In genomic region chr20:41969656-41970055, GRCh38 we compare ENCODE assay signal across 19 cellular contexts.
"Had no signal": no experiment of that assay in that cellular context is flagged by ENCODE, and none has a peak within 500 bp of the region (broad histone marks: within the 10 kb centered on the region; RNA-seq: fewer than 3 reads in every experiment).

No MANE protein-coding gene starts in this region.

- H3K9me3 ChIP-seq: left lung, ovary, sigmoid colon had no signal

- H3K27ac ChIP-seq: brain microvascular endothelial cell, heart left ventricle, left lung, ovary, sigmoid colon had no signal

- DNase-seq: activated CD4-positive, alpha-beta T cell treated with anti-CD3 and anti-CD28 coated beads, Interleukin-2, amount 10 ng/mL, durations not matched to agents 24 days and 14 days; activated CD4-positive, CD25-positive, alpha-beta regulatory T cell; activated CD8-positive, alpha-beta memory T cell treated with anti-CD3 and anti-CD28 coated beads, Interleukin-2, amount 50 U/mL, for 4 hours; activated CD8-positive, alpha-beta T cell treated with anti-CD3 and anti-CD28 coated beads, Interleukin-2, amount 10 ng/mL, durations not matched to agents 7 days and 5 days; activated gamma-delta T cell; activated T-cell treated with anti-CD3 and anti-CD28 coated beads, Interleukin-2, amount 50 U/mL, for 48 hours; brain microvascular endothelial cell; effector memory CD8-positive, alpha-beta T cell; foreskin melanocyte; heart left ventricle; mesenchymal stem cell; ovary; sigmoid colon; stimulated activated CD4-positive, alpha-beta T cell treated with anti-CD3 and anti-CD28 coated beads, Interleukin-12 subunit alpha, Interleukin-12 subunit beta, amount 100 ng/mL, for 4 hours; stimulated activated CD4-positive, alpha-beta T cell treated with anti-CD3 and anti-CD28 coated beads, Interleukin-2, amount 100 ng/mL, for 24 hours; T-helper 2 cell had no signal

- H3K4me1 ChIP-seq: left lung, sigmoid colon had no signal

- H3K27me3 ChIP-seq: brain microvascular endothelial cell, ovary had no signal

- H3K4me3 ChIP-seq: heart left ventricle, left lung, ovary, sigmoid colon had no signal

- H3K36me3 ChIP-seq: brain microvascular endothelial cell, heart left ventricle, left lung, ovary, sigmoid colon had no signal

- ATAC-seq: activated CD8-positive, alpha-beta T cell treated with anti-CD3 and anti-CD28 coated beads, Interleukin-2, amount 10 ng/mL, durations not matched to agents 7 days and 5 days; effector memory CD8-positive, alpha-beta T cell; left lung; natural killer cell treated with Interleukin-12 subunit alpha and Interleukin-12 subunit beta and Interleukin-15 and Interleukin-18, amount 100 ng/mL, for 72 hours; stimulated activated effector memory CD8-positive, alpha-beta T cell treated with anti-CD3 and anti-CD28 coated beads, Interleukin-12 subunit alpha, Interleukin-12 subunit beta, amount 100 ng/mL, for 72 hours had no signal
